In genomic region chr17:46010597-46011186, GRCh38 we compare ENCODE assay signal across 1 cellular context.
TF ChIP-seq lines count a peak whose summit lies in the region.

No MANE protein-coding gene starts in this region.

TF ChIP-seq in HCT116, 20 proteins besides CTCF, POLR2A, EP300 and RAD21 (continued from another document):
- no peak for TF ChIP-seq REST (IDR thresholded peaks at IDR 0.05; ENCODE audit: low read depth)
